12 cellular contexts compared by ENCODE assay signal in genomic region chr11:85853541-85853940, GRCh38. TPM values are rescaled to one million over a fixed set of nuclear protein-coding genes. Genes with fewer than 3 reads are reported as not detected.
DNase-seq lines count a peak whose midpoint lies in the region; ATAC-seq, FAIRE-seq and TF ChIP-seq lines count a peak whose summit lies in the region.
"Not testable (repeated sequence)": the region's sequence is repeated elsewhere in the genome, so short reads cannot be mapped to it uniquely, and the experiment has no call there.
"Had no signal": no experiment of that assay in that cellular context is flagged by ENCODE, and none has a peak within 500 bp of the region (broad histone marks: within the 10 kb centered on the region; RNA-seq: fewer than 3 reads in every experiment).

No MANE protein-coding gene starts in this region.

- not testable (repeated sequence) for TF ChIP-seq CTCF in PC-3 (conservative IDR thresholded peaks at IDR 0.05; ENCODE audit: low read depth, low read length); VCaP (conservative IDR thresholded peaks at IDR 0.05); hepatocyte (IDR thresholded peaks at IDR 0.05; ENCODE audit: poor library complexity); natural killer cell (IDR thresholded peaks at IDR 0.05); smooth muscle cell (IDR thresholded peaks at IDR 0.05; ENCODE audit: borderline replicate concordance, insufficient read depth, poor library complexity, severe bottlenecking)

- not testable (repeated sequence) for H4K20me1 ChIP-seq in PC-3 (ENCODE audit: low read length); hepatocyte (ENCODE audit: insufficient read depth, poor library complexity, severe bottlenecking); smooth muscle cell (ENCODE audit: low read depth)

- DNase-seq in GM12892 (ENCODE audit: insufficient read length); activated naive CD4-positive, alpha-beta T cell treated with anti-CD3 and anti-CD28 coated beads, Interleukin-2, amount 10 ng/mL, durations not matched to agents 7 days and 5 days; hepatocyte (ENCODE audit: low spot score); natural killer cell; smooth muscle cell (lab: John Stamatoyannopoulos, UW; ENCODE audit: unreplicated experiment): not testable (repeated sequence)
- peak; percentile 53 for DNase-seq in PC-3

- POLR2A ChIA-PET in PC-3 (lab: Charles Lee; ENCODE audit: unreplicated experiment): interaction anchor here (0.6 to 0.7 kb wide), 2 partner anchors 22 to 1051 kb away, joined by 3 to 16 read pairs; no protein-coding TSS in a partner anchor

- TF ChIP-seq POLR2A in GM12892 (IDR thresholded peaks at IDR 0.05; ENCODE audit: low read depth, low read length): not testable (repeated sequence)

- peak overlapping the region; percentile 79 for H3K4me3 Mint-ChIP-seq in activated naive CD4-positive, alpha-beta T cell treated with anti-CD3 and anti-CD28 coated beads, Interleukin-2, amount 10 ng/mL, durations not matched to agents 7 days and 5 days
- peak overlapping the region; percentile 40 for H3K4me3 Mint-ChIP-seq in natural killer cell

- H3K27me3 ChIP-seq in PC-3 (ENCODE audit: low read length); hepatocyte; smooth muscle cell (ENCODE audit: low read depth): not testable (repeated sequence)

- H3K4me1 Mint-ChIP-seq in activated naive CD4-positive, alpha-beta T cell treated with anti-CD3 and anti-CD28 coated beads, Interleukin-2, amount 10 ng/mL, durations not matched to agents 7 days and 5 days: peaks cover 14% of the 10 kb centered on the region
- peaks cover 16% of the 10 kb centered on the region in 2 donors for H3K4me1 Mint-ChIP-seq in natural killer cell

- intact Hi-C loops in PC-3 (cut with micrococcal nuclease) (loop anchor here (10.0 kb wide), 1 partner anchor 341 kb away; no protein-coding TSS in a partner anchor), natural killer cell (cut with micrococcal nuclease) (loop anchor here (10.0 kb wide), 3 partner anchors 159 to 259 kb away; no protein-coding TSS in a partner anchor)

- peak overlapping the region; percentile 92 for H3K9ac ChIP-seq in PC-3 (ENCODE audit: low read length)
- H3K9ac ChIP-seq in smooth muscle cell (ENCODE audit: low read depth): not testable (repeated sequence)

- not testable (repeated sequence) for H3K9me2 ChIP-seq in PC-3 (replicated peaks; ENCODE audit: low read length); hepatocyte (replicated peaks; ENCODE audit: insufficient read depth)

- H3K79me2 ChIP-seq in PC-3 (ENCODE audit: low read length): peaks cover 31% of the 10 kb centered on the region
- not testable (repeated sequence) for H3K79me2 ChIP-seq in hepatocyte; smooth muscle cell (ENCODE audit: low read depth)

- H3F3A ChIP-seq in PC-3 (ENCODE audit: low read length, unreplicated experiment); smooth muscle cell (ENCODE audit: low read depth): not testable (repeated sequence)

- H3K4me1 ChIP-seq in PC-3 (ENCODE audit: insufficient read depth, low read length) (peaks cover 22% of the 10 kb centered on the region), smooth muscle cell (ENCODE audit: low read depth) (peaks cover 16% of the 10 kb centered on the region)
- not testable (repeated sequence) for H3K4me1 ChIP-seq in hepatocyte (ENCODE audit: insufficient read depth)

- CTCF ChIA-PET in PC-3 (lab: Charles Lee): interaction anchor here (0.6 to 0.7 kb wide), 2 partner anchors 26 to 44 kb away, joined by 3 to 8 read pairs; no protein-coding TSS in a partner anchor
- CTCF ChIA-PET in activated naive CD4-positive, alpha-beta T cell treated with anti-CD3 and anti-CD28 coated beads, Interleukin-2, amount 10 ng/mL, durations not matched to agents 7 days and 5 days (lab: Charles Lee): not testable (repeated sequence)

- peaks cover 10% of the 10 kb centered on the region for H3K36me3 Mint-ChIP-seq in activated naive CD4-positive, alpha-beta T cell treated with anti-CD3 and anti-CD28 coated beads, Interleukin-2, amount 10 ng/mL, durations not matched to agents 7 days and 5 days
- not testable (repeated sequence) for H3K36me3 Mint-ChIP-seq in natural killer cell

- H2AFZ ChIP-seq in PC-3 (ENCODE audit: low read length); hepatocyte; smooth muscle cell (ENCODE audit: low read depth): not testable (repeated sequence)

- not testable (repeated sequence) for BruUV-seq in PC-3 (replicated peaks; lab: Mats Ljungman, UMichigan)

- H3K4me2 ChIP-seq in PC-3 (ENCODE audit: low read length) (peak overlapping the region; percentile 86), hepatocyte (peak overlapping the region; percentile 83), smooth muscle cell (peak overlapping the region; percentile 90)

- peak; percentile 7 for ATAC-seq in PC-3
- not testable (repeated sequence) for ATAC-seq in natural killer cell

- H3K9me3 ChIP-seq in PC-3 (ENCODE audit: low read length); hepatocyte (ENCODE audit: low read depth); smooth muscle cell (replicated peaks; ENCODE audit: low read depth): not testable (repeated sequence)

- peaks cover 10% of the 10 kb centered on the region for H3K36me3 ChIP-seq in PC-3 (ENCODE audit: low read depth, low read length)
- not testable (repeated sequence) for H3K36me3 ChIP-seq in hepatocyte (replicated peaks; ENCODE audit: insufficient read depth, low read depth); smooth muscle cell (ENCODE audit: low read depth)

- H3K27me3 Mint-ChIP-seq in activated naive CD4-positive, alpha-beta T cell treated with anti-CD3 and anti-CD28 coated beads, Interleukin-2, amount 10 ng/mL, durations not matched to agents 7 days and 5 days; natural killer cell (ENCODE audit: low read depth in 2 of 2): not testable (repeated sequence)

- H3K4me3 ChIP-seq in PC-3 (ENCODE audit: low read length): peak overlapping the region; percentile 78
- not testable (repeated sequence) for H3K4me3 ChIP-seq in hepatocyte, smooth muscle cell

- not testable (repeated sequence) for H3K9me3 Mint-ChIP-seq in activated naive CD4-positive, alpha-beta T cell treated with anti-CD3 and anti-CD28 coated beads, Interleukin-2, amount 10 ng/mL, durations not matched to agents 7 days and 5 days; natural killer cell

- not testable (repeated sequence) for H3K27ac Mint-ChIP-seq in activated naive CD4-positive, alpha-beta T cell treated with anti-CD3 and anti-CD28 coated beads, Interleukin-2, amount 10 ng/mL, durations not matched to agents 7 days and 5 days; natural killer cell

- 88% methylated on average over 6 of the region's 7 CpGs for WGBS in hepatocyte (ENCODE audit: low lambda C conversion rate, missing lambda C conversion rate)
- WGBS in smooth muscle cell (ENCODE audit: low lambda C conversion rate): 95% methylated on average over 7 of the region's 7 CpGs

- H3K27ac ChIP-seq in PC-3 (ENCODE audit: low read length) (peak overlapping the region; percentile 84), VCaP (peak overlapping the region; percentile 91; the same call in 1 of the 2 replicates)
- H3K27ac ChIP-seq in hepatocyte; smooth muscle cell (ENCODE audit: low read depth): not testable (repeated sequence)

- peak; percentile 83 for FAIRE-seq in GM12892 (lab: Jason Lieb, UNC)

RNA-seq across cellular contexts. Expression of gene CCDC83, which starts 1.6 kb away (rescaled TPM):
- polyA plus RNA-seq in GM12892 (2012; ENCODE audit: missing spikeins): 0.28 TPM
- 0.22 TPM in 1 of 2 replicates, not detected in the other for total RNA-seq in PC-3 (2014; rRNA removed)
- total RNA-seq in hepatocyte: not detected in 2 replicates
- not detected in 2 replicates for polyA plus RNA-seq in hepatocyte
- total RNA-seq in natural killer cell: under 1 TPM in 1 of 3 donors, not detected in 2; 0.12 TPM
- total RNA-seq in smooth muscle cell: not detected in 2 replicates
- 0.28 TPM in 1 of 2 replicates, not detected in the other for polyA plus RNA-seq in smooth muscle cell
- total RNA-seq: A673; CD8-positive, alpha-beta T cell; Daoy had no signal
- polyA plus RNA-seq: BJ, CD14-positive monocyte had no signal

RNA-seq across cellular contexts. Expression of gene SYTL2, which starts 42.6 kb away (rescaled TPM):
- polyA plus RNA-seq in GM12892 (2012; ENCODE audit: missing spikeins): 0.49 TPM
- total RNA-seq in PC-3 (2014; rRNA removed) (51.7 and 57.1 TPM in 2 replicates), hepatocyte (66.6 and 73.6 TPM in 2 replicates), natural killer cell (100 to 1,000 TPM; 116 to 237 (median 143) TPM), smooth muscle cell (50.7 and 73.0 TPM in 2 replicates)
- polyA plus RNA-seq in hepatocyte (8.2 and 8.9 TPM in 2 replicates), smooth muscle cell (7.2 and 10.4 TPM in 2 replicates)
